ENCODE assay signal across 8 cellular contexts in genomic region chr1:173870252-173871075, GRCh38. TPM values are rescaled to one million over a fixed set of nuclear protein-coding genes. Genes with fewer than 3 reads are reported as not detected.
A peak's percentile ranks its signal among the peaks of the same experiment; 100 is the strongest.
DNase-seq lines count a peak whose midpoint lies in the region; ATAC-seq and TF ChIP-seq lines count a peak whose summit lies in the region.
"Had no signal": no experiment of that assay in that cellular context is flagged by ENCODE, and none has a peak within 500 bp of the region (broad histone marks: within the 10 kb centered on the region; RNA-seq: fewer than 3 reads in every experiment).

No MANE protein-coding gene starts in this region.

- in situ Hi-C loops in KBM-7 (cut with MboI; ENCODE audit: low pct_unique_long_range_greater_than_20kb, low sequenced_read_pairs): no loop called here

- ATAC-seq in GM18511 (IDR thresholded peaks at IDR 0.05; ENCODE audit: unreplicated experiment) (peak; percentile 40), GM21529 (IDR thresholded peaks at IDR 0.05; ENCODE audit: unreplicated experiment) (no peak)
- ATAC-seq: Panc1 had no signal

- H3K4me1 Mint-ChIP-seq in chondrocyte (ENCODE audit: low read depth): peaks cover 39% of the 10 kb centered on the region

- no peak overlapping the region for H3K4me3 ChIP-seq in skeletal muscle tissue (ENCODE audit: low read length in 3 of 3)

- H3K9ac ChIP-seq in skeletal muscle tissue (ENCODE audit: low read depth in 1 of 3, low read length in 3 of 3): no peak overlapping the region

- no peaks in the 10 kb centered on the region for H3K9me3 Mint-ChIP-seq in chondrocyte (ENCODE audit: low read depth)

- DNase-seq in KBM-7: peak; percentile 83
- DNase-seq in amygdala (lab: John Stamatoyannopoulos, UW): peak in 32 of 56 donors; percentile 0 to 62 (median 26)
- DNase-seq in chondrocyte (ENCODE audit: low spot score): no peak
- no peak for DNase-seq in T1000 (lab: John Stamatoyannopoulos, UW)

- no peak overlapping the region for H3K4me3 Mint-ChIP-seq in chondrocyte (ENCODE audit: unreplicated experiment)

- H3K36me3 Mint-ChIP-seq in chondrocyte (ENCODE audit: low read depth): peaks cover 26% of the 10 kb centered on the region

- peak overlapping the region; percentile 36 for H3K27ac ChIP-seq in skeletal muscle tissue (ENCODE audit: low read depth, low read length)

- TF ChIP-seq CTCF in chondrocyte (IDR thresholded peaks at IDR 0.05): no peak

- H3K9me3 ChIP-seq in skeletal muscle tissue (ENCODE audit: control insufficient read depth in 3 of 3, low read length in 3 of 3): no peaks in the 10 kb centered on the region

- no peaks in the 10 kb centered on the region for H3K27me3 Mint-ChIP-seq in chondrocyte (ENCODE audit: low read depth)

- no peaks in the 10 kb centered on the region for H3K27me3 ChIP-seq in skeletal muscle tissue (ENCODE audit: control insufficient read depth in 3 of 3, insufficient read depth in 3 of 3, low read length in 3 of 3)

- peaks cover 15 to 27% (median 27%) of the 10 kb centered on the region in 3 donors for H3K4me1 ChIP-seq in skeletal muscle tissue (ENCODE audit: control insufficient read depth in 3 of 3, insufficient read depth in 3 of 3, low read length in 3 of 3)

- H3K36me3 ChIP-seq in skeletal muscle tissue (ENCODE audit: control insufficient read depth in 3 of 3, insufficient read depth in 3 of 3, low read length in 3 of 3): peaks cover 7 to 24% (median 21%) of the 10 kb centered on the region in 3 donors

- no peak overlapping the region for H3K27ac Mint-ChIP-seq in chondrocyte (ENCODE audit: unreplicated experiment)

RNA-seq across cellular contexts. Expression of gene ZBTB37, which starts 2.3 kb away (rescaled TPM):
- total RNA-seq in skeletal muscle tissue: 12.0 TPM
- 11.0 to 13.8 TPM (median 13.7 TPM) in 3 replicates for total RNA-seq in chondrocyte

RNA-seq across cellular contexts. Expression of gene GAS5, which starts 2.7 kb away (rescaled TPM):
- 743 TPM for total RNA-seq in skeletal muscle tissue
- 190 to 340 TPM (median 307 TPM) in 3 replicates for total RNA-seq in chondrocyte

RNA-seq across cellular contexts. Expression of gene CENPL, which starts 45.8 kb away (rescaled TPM):
- total RNA-seq in skeletal muscle tissue: 9.9 TPM
- 8.2 to 10.9 TPM (median 9.6 TPM) in 3 replicates for total RNA-seq in chondrocyte

RNA-seq across cellular contexts. Expression of gene DARS2, which starts 46.0 kb away (rescaled TPM):
- total RNA-seq in skeletal muscle tissue (11.5 TPM), chondrocyte (9.5 to 12.7 TPM (median 9.5 TPM) in 3 replicates)

RNA-seq across cellular contexts. Expression of gene SERPINC1, which starts 46.7 kb away (rescaled TPM):
- not detected for total RNA-seq in skeletal muscle tissue
- total RNA-seq in chondrocyte: 0.22 to 0.51 TPM in 2 of 3 replicates, not detected in the other

Comparison
In these comparisons a context has a peak if more than half of its experiments do, and no peak if none do; other contexts are left out.
1. DNase-seq: peak in KBM-7 (single experiment) and amygdala (32 of 56); none in chondrocyte (single experiment) and T1000 (single experiment).